21 cellular contexts compared by ENCODE assay signal in genomic region chr21:45486443-45487160, GRCh38.
"Had no signal": no experiment of that assay in that cellular context is flagged by ENCODE, and none has a peak within 500 bp of the region (broad histone marks: within the 10 kb centered on the region; RNA-seq: fewer than 3 reads in every experiment).

No MANE protein-coding gene starts in this region.

- H3K9me3 Mint-ChIP-seq: nephron; stimulated activated effector memory CD8-positive, alpha-beta T cell treated with anti-CD3 and anti-CD28 coated beads, Interleukin-12 subunit alpha, Interleukin-12 subunit beta, amount 100 ng/mL, for 72 hours had no signal

- H3K27me3 Mint-ChIP-seq: memory B cell; progenitor cell of endocrine pancreas; stimulated activated naive CD8-positive, alpha-beta T cell treated with anti-CD3 and anti-CD28 coated beads, Interleukin-15, Interleukin-2, amounts not matched to agents 100 ng/mL and 50 ng/mL, for 24 hours had no signal

- H3K4me3 Mint-ChIP-seq: memory B cell; nephron; stimulated activated effector memory CD8-positive, alpha-beta T cell treated with anti-CD3 and anti-CD28 coated beads, Interleukin-12 subunit alpha, Interleukin-12 subunit beta, amount 100 ng/mL, for 72 hours; stimulated activated naive CD8-positive, alpha-beta T cell treated with anti-CD3 and anti-CD28 coated beads, Interleukin-15, Interleukin-2, amounts not matched to agents 100 ng/mL and 50 ng/mL, for 24 hours had no signal

- H3K4me1 ChIP-seq: foreskin keratinocyte, left ventricle myocardium inferior, lower lobe of right lung, pancreas, right lobe of liver, tibial nerve had no signal

- H3K4me2 ChIP-seq: hepatocyte had no signal

- H3K36me3 ChIP-seq: pancreas had no signal

- H3K27me3 ChIP-seq: foreskin keratinocyte, hepatocyte, pancreas, right lobe of liver, tibial nerve had no signal

- H3K9me3 ChIP-seq: left ventricle myocardium inferior, lower lobe of right lung, pancreas, right lobe of liver, tibial nerve had no signal

- DNase-seq: dermis blood vessel endothelial cell; erythroblast; foreskin keratinocyte; head of caudate nucleus; kidney; left cardiac atrium; left ventricle myocardium inferior; lower lobe of right lung; midbrain; nucleus accumbens; stimulated activated CD4-positive, alpha-beta T cell treated with anti-CD3 and anti-CD28 coated beads, Interleukin-4, amount 100 ng/mL, for 1 hour; stimulated activated CD8-positive, alpha-beta memory T cell treated with anti-CD3 and anti-CD28 coated beads, Interleukin-4, amount 100 ng/mL, for 48 hours had no signal

- ATAC-seq: foreskin keratinocyte; left cardiac atrium; lower lobe of right lung; pancreas; stimulated activated effector memory CD8-positive, alpha-beta T cell treated with anti-CD3 and anti-CD28 coated beads, Interleukin-12 subunit alpha, Interleukin-12 subunit beta, amount 100 ng/mL, for 72 hours had no signal

- H3K79me2 ChIP-seq: hepatocyte had no signal

- H2AFZ ChIP-seq: hepatocyte had no signal

- H3K4me3 ChIP-seq: hepatocyte, left ventricle myocardium inferior, lower lobe of right lung, pancreas, right lobe of liver, tibial nerve had no signal

- H3K36me3 Mint-ChIP-seq: memory B cell had no signal

- H3K27ac Mint-ChIP-seq: memory B cell; progenitor cell of endocrine pancreas; stimulated activated effector memory CD8-positive, alpha-beta T cell treated with anti-CD3 and anti-CD28 coated beads, Interleukin-12 subunit alpha, Interleukin-12 subunit beta, amount 100 ng/mL, for 72 hours; stimulated activated naive CD8-positive, alpha-beta T cell treated with anti-CD3 and anti-CD28 coated beads, Interleukin-15, Interleukin-2, amounts not matched to agents 100 ng/mL and 50 ng/mL, for 24 hours had no signal

- H3K27ac ChIP-seq: foreskin keratinocyte, hepatocyte, left ventricle myocardium inferior, lower lobe of right lung, pancreas, right lobe of liver, tibial nerve had no signal
